15 cellular contexts compared by ENCODE assay signal in genomic region chr15:94280301-94280700, GRCh38.
"Had no signal": no experiment of that assay in that cellular context is flagged by ENCODE, and none has a peak within 500 bp of the region (broad histone marks: within the 10 kb centered on the region; RNA-seq: fewer than 3 reads in every experiment).

No MANE protein-coding gene starts in this region.

- H3K4me3 ChIP-seq: cardiac muscle cell, colonic mucosa, heart left ventricle, mucosa of descending colon, sigmoid colon, SJSA1, thyroid gland had no signal

- H3K9me3 ChIP-seq: colonic mucosa, mucosa of descending colon, sigmoid colon, SJSA1, thyroid gland had no signal

- ATAC-seq: heart left ventricle, left lobe of liver, mucosa of descending colon had no signal

- H3K4me3 Mint-ChIP-seq: nephron progenitor cell had no signal

- DNase-seq: activated CD4-positive, alpha-beta T cell treated with anti-CD3 and anti-CD28 coated beads, Interleukin-2, amount 50 U/mL, for 1 hour; activated CD8-positive, alpha-beta memory T cell treated with anti-CD3 and anti-CD28 coated beads, Interleukin-2, amount 50 U/mL, for 48 hours; activated gamma-delta T cell treated with Interleukin-2 at 50 U/mL for 16 hours; colonic mucosa; effector CD4-positive, alpha-beta T cell; heart left ventricle; mammary epithelial cell; mucosa of descending colon; nephron progenitor cell; sigmoid colon; stimulated activated CD4-positive, alpha-beta T cell treated with anti-CD3 and anti-CD28 coated beads, Interleukin-2, amount 100 ng/mL, for 48 hours; thyroid gland had no signal

- H3K27ac ChIP-seq: cardiac muscle cell, colonic mucosa, heart left ventricle, sigmoid colon, SJSA1, thyroid gland had no signal

- H3K4me1 ChIP-seq: colonic mucosa, heart left ventricle, sigmoid colon, SJSA1, thyroid gland had no signal

- H3K27ac Mint-ChIP-seq: nephron progenitor cell had no signal

- H3K4me1 Mint-ChIP-seq: nephron progenitor cell had no signal

- H3K36me3 ChIP-seq: cardiac muscle cell, colonic mucosa, heart left ventricle, sigmoid colon, SJSA1, thyroid gland had no signal
